ENCODE assay signal across 9 cellular contexts in genomic region chr6:150069707-150070106, GRCh38. TPM values are rescaled to one million over a fixed set of nuclear protein-coding genes. Genes with fewer than 3 reads are reported as not detected.
DNase-seq lines count a peak whose midpoint lies in the region; ATAC-seq and TF ChIP-seq lines count a peak whose summit lies in the region.
"Had no signal": no experiment of that assay in that cellular context is flagged by ENCODE, and none has a peak within 500 bp of the region (broad histone marks: within the 10 kb centered on the region; RNA-seq: fewer than 3 reads in every experiment).

No MANE protein-coding gene starts in this region.

- peaks cover 0 to 9% of the 10 kb centered on the region in 2 donors for H3K4me1 ChIP-seq in right atrium auricular region
- H3K4me1 ChIP-seq in upper lobe of left lung, result peaks cover 10 to 34% (median 16%) of the 10 kb centered on the region in 4 donors

- H3K27ac ChIP-seq in right atrium auricular region, result peak overlapping the region; percentile 35 to 41
- H3K27ac ChIP-seq in upper lobe of left lung, result no peak overlapping the region

- H3K36me3 Mint-ChIP-seq in activated CD8-positive, alpha-beta T cell treated with anti-CD3 and anti-CD28 coated beads, Interleukin-2, amount 10 ng/mL, durations not matched to agents 7 days and 5 days (ENCODE audit: low read depth), result no peaks in the 10 kb centered on the region
- peaks cover 12% of the 10 kb centered on the region in 3 donors for H3K36me3 Mint-ChIP-seq in immature natural killer cell

- H3K27ac Mint-ChIP-seq in activated CD8-positive, alpha-beta T cell treated with anti-CD3 and anti-CD28 coated beads, Interleukin-2, amount 10 ng/mL, durations not matched to agents 7 days and 5 days, result no peak overlapping the region
- no peak overlapping the region for H3K27ac Mint-ChIP-seq in immature natural killer cell

- peak overlapping the region; percentile 29 for H3K4me3 Mint-ChIP-seq in activated CD8-positive, alpha-beta T cell treated with anti-CD3 and anti-CD28 coated beads, Interleukin-2, amount 10 ng/mL, durations not matched to agents 7 days and 5 days
- peak overlapping the region; percentile 25 to 94 (median 81) for H3K4me3 Mint-ChIP-seq in immature natural killer cell

- H3K36me3 ChIP-seq in right atrium auricular region, result no peaks in the 10 kb centered on the region
- no peaks in the 10 kb centered on the region for H3K36me3 ChIP-seq in upper lobe of left lung

- 61 to 64% methylated on average over 8 to 10 of the region's 11 CpGs for WGBS in upper lobe of left lung, 2 donors

- H3K9me3 Mint-ChIP-seq in activated CD8-positive, alpha-beta T cell treated with anti-CD3 and anti-CD28 coated beads, Interleukin-2, amount 10 ng/mL, durations not matched to agents 7 days and 5 days (ENCODE audit: insufficient read depth), result no peaks in the 10 kb centered on the region
- H3K9me3 Mint-ChIP-seq in immature natural killer cell, result no peaks in the 10 kb centered on the region

- H3K27me3 ChIP-seq in right atrium auricular region (no peaks in the 10 kb centered on the region), upper lobe of left lung (no peaks in the 10 kb centered on the region)

- no peaks in the 10 kb centered on the region for H3K9me3 ChIP-seq in right atrium auricular region
- H3K9me3 ChIP-seq in upper lobe of left lung, result no peaks in the 10 kb centered on the region

- H3K4me3 ChIP-seq in right atrium auricular region (peak overlapping the region in 1 of 2 donors; percentile 71), upper lobe of left lung (peak overlapping the region in 3 of 4 donors; percentile 59 to 83 (median 72))

- H3K4me1 Mint-ChIP-seq in activated CD8-positive, alpha-beta T cell treated with anti-CD3 and anti-CD28 coated beads, Interleukin-2, amount 10 ng/mL, durations not matched to agents 7 days and 5 days (ENCODE audit: low read depth), result peaks cover 22% of the 10 kb centered on the region
- peaks cover 12 to 23% of the 10 kb centered on the region in 2 donors for H3K4me1 Mint-ChIP-seq in immature natural killer cell

- intact Hi-C loops in cardiac septum (cut with DNase I), result no loop called here

- no peak for TF ChIP-seq EP300 in upper lobe of left lung (IDR thresholded peaks at IDR 0.05)

- DNase-seq in right atrium auricular region (ENCODE audit: low spot score), result no peak
- no peak for DNase-seq in cardiac septum (ENCODE audit: low spot score)
- DNase-seq in activated CD8-positive, alpha-beta T cell treated with anti-CD3 and anti-CD28 coated beads, Interleukin-2, amount 10 ng/mL, durations not matched to agents 7 days and 5 days, result no peak
- DNase-seq in immature natural killer cell, result no peak
- DNase-seq in upper lobe of left lung, result no peak
- no peak for DNase-seq in inferior parietal cortex (ENCODE audit: extremely low spot score)

- TF ChIP-seq POLR2A in upper lobe of left lung (IDR thresholded peaks at IDR 0.05), result no peak

- H3K27me3 Mint-ChIP-seq in activated CD8-positive, alpha-beta T cell treated with anti-CD3 and anti-CD28 coated beads, Interleukin-2, amount 10 ng/mL, durations not matched to agents 7 days and 5 days (ENCODE audit: low read depth), result peaks cover 25% of the 10 kb centered on the region
- H3K27me3 Mint-ChIP-seq in immature natural killer cell (ENCODE audit: low read depth in 3 of 3), result peaks cover 5 to 9% (median 6%) of the 10 kb centered on the region in 3 donors

- POLR2A ChIA-PET in activated CD8-positive, alpha-beta T cell treated with anti-CD3 and anti-CD28 coated beads, Interleukin-2, amount 10 ng/mL, durations not matched to agents 7 days and 5 days (lab: Charles Lee), result no interaction called here

- ATAC-seq in activated CD8-positive, alpha-beta T cell treated with anti-CD3 and anti-CD28 coated beads, Interleukin-2, amount 10 ng/mL, durations not matched to agents 7 days and 5 days, result no peak
- ATAC-seq in upper lobe of left lung (ENCODE audit: low FRiP score in 2 of 2), result no peak
- ATAC-seq in HG03039 (IDR thresholded peaks at IDR 0.05; ENCODE audit: unreplicated experiment), result no peak
- ATAC-seq in HG02678 (IDR thresholded peaks at IDR 0.05; ENCODE audit: unreplicated experiment), result no peak

- CTCF ChIA-PET in activated CD8-positive, alpha-beta T cell treated with anti-CD3 and anti-CD28 coated beads, Interleukin-2, amount 10 ng/mL, durations not matched to agents 7 days and 5 days (lab: Charles Lee), result interaction anchor here (1.8 to 5.9 kb wide), 4 partner anchors 10 to 747 kb away, joined by 6 to 43 read pairs (median 11); no protein-coding TSS in a partner anchor

- TF ChIP-seq CTCF in right atrium auricular region (IDR thresholded peaks at IDR 0.05) (no peak), upper lobe of left lung (IDR thresholded peaks at IDR 0.05) (no peak)

RNA-seq across cellular contexts. Expression of gene ULBP3, which starts 0.8 kb away (rescaled TPM):
- total RNA-seq in right atrium auricular region (1 to 10 TPM; 1.4 to 2.0 TPM), cardiac septum (0.57 TPM), upper lobe of left lung (1 to 10 TPM in 4 of 6 donors, not detected in 2; 2.5 to 7.0 (median 4.9) TPM)
- 1 to 10 TPM; 1.8 to 2.9 TPM for total RNA-seq in activated CD8-positive, alpha-beta T cell treated with anti-CD3 and anti-CD28 coated beads, Interleukin-2, amount 10 ng/mL, durations not matched to agents 7 days and 5 days
- 1 to 10 TPM in 1 of 3 donors, under 1 TPM in 1, not detected in 1; 0.50 to 2.5 TPM for polyA plus RNA-seq in immature natural killer cell

RNA-seq across cellular contexts. Expression of gene RAET1L, which starts 44.4 kb away (rescaled TPM):
- not detected for total RNA-seq in right atrium auricular region
- not detected for total RNA-seq in cardiac septum
- total RNA-seq in activated CD8-positive, alpha-beta T cell treated with anti-CD3 and anti-CD28 coated beads, Interleukin-2, amount 10 ng/mL, durations not matched to agents 7 days and 5 days, result not detected
- polyA plus RNA-seq in immature natural killer cell, result not detected
- total RNA-seq in upper lobe of left lung, result not detected
- total RNA-seq: fibroblast of villous mesenchyme had no signal

Comparison
In these comparisons a context has a peak if more than half of its experiments do, and no peak if none do; other contexts are left out.
1. H3K27ac ChIP-seq: peak in right atrium auricular region (2 of 2); none in upper lobe of left lung (0 of 4).